1 cellular context compared by ENCODE assay signal in the genomic region with DNA sequence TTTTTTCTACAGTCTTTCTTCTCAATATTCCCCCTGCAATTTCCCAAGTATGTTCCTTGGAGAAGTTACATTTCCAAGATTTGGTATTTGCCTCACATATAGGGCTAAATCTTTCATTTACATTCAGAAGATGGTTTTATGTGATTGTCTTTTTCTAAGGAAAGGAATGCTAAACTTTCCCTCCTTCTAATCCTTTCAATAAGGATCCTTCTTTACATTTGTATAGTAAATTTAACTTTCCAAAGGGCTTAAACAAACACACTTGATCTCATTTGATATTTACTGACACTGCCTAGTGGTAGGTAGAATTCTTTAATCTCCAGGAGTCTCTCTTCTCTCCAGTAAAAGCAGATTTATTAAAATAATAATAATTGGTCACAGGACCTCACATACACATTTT.
TF ChIP-seq lines count a peak whose summit lies in the region.

No MANE protein-coding gene starts in this region.

TF ChIP-seq in WTC11, 78 proteins besides CTCF, POLR2A, EP300 and RAD21 (continued from another document):
- TF ChIP-seq RELA (CRISPR knock-in tag; IDR thresholded peaks at IDR 0.05; ENCODE audit: borderline replicate concordance) (no peak), IRF2 (CRISPR knock-in tag; IDR thresholded peaks at IDR 0.05; ENCODE audit: borderline replicate concordance, low read depth) (no peak), NFE2L1 (CRISPR knock-in tag; IDR thresholded peaks at IDR 0.05) (no peak), CREB1 (CRISPR knock-in tag; IDR thresholded peaks at IDR 0.05) (no peak), ZNF671 (CRISPR knock-in tag; IDR thresholded peaks at IDR 0.05) (no peak)
- TF ChIP-seq, protein P1, sequence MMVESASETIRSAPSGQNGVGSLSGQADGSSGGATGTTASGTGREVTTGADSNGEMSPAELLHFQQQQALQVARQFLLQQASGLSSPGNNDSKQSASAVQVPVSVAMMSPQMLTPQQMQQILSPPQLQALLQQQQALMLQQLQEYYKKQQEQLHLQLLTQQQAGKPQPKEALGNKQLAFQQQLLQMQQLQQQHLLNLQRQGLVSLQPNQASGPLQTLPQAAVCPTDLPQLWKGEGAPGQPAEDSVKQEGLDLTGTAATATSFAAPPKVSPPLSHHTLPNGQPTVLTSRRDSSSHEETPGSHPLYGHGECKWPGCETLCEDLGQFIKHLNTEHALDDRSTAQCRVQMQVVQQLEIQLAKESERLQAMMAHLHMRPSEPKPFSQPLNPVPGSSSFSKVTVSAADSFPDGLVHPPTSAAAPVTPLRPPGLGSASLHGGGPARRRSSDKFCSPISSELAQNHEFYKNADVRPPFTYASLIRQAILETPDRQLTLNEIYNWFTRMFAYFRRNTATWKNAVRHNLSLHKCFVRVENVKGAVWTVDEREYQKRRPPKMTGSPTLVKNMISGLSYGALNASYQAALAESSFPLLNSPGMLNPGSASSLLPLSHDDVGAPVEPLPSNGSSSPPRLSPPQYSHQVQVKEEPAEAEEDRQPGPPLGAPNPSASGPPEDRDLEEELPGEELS (CRISPR knock-in tag; IDR thresholded peaks at IDR 0.05), result no peak
- TF ChIP-seq, protein P2, sequence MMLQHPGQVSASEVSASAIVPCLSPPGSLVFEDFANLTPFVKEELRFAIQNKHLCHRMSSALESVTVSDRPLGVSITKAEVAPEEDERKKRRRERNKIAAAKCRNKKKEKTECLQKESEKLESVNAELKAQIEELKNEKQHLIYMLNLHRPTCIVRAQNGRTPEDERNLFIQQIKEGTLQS (CRISPR knock-in tag; conservative IDR thresholded peaks at IDR 0.05), result no peak
